Comparison of ENCODE assay signal across 33 cellular contexts in genomic region chr12:16323638-16324037, GRCh38. TPM values are rescaled to one million over a fixed set of nuclear protein-coding genes. Genes with fewer than 3 reads are reported as not detected.
"Had no signal": no experiment of that assay in that cellular context is flagged by ENCODE, and none has a peak within 500 bp of the region (broad histone marks: within the 10 kb centered on the region; RNA-seq: fewer than 3 reads in every experiment).

No MANE protein-coding gene starts in this region.

- H3K9me3 ChIP-seq: esophagus squamous epithelium, ovary, right lobe of liver, thoracic aorta had no signal

- H3K4me1 ChIP-seq: heart right ventricle, right lobe of liver had no signal

- H3K27ac Mint-ChIP-seq: activated CD4-positive, alpha-beta T cell treated with anti-CD3 and anti-CD28 coated beads for 36 hours; activated CD8-positive, alpha-beta memory T cell treated with anti-CD3 and anti-CD28 coated beads, Interleukin-2, amount 10 ng/mL, durations not matched to agents 7 days and 5 days; activated CD8-positive, alpha-beta T cell treated with anti-CD3 and anti-CD28 coated beads, Interleukin-2, amount 10 ng/mL, durations not matched to agents 7 days and 5 days; activated naive CD4-positive, alpha-beta T cell treated with anti-CD3 and anti-CD28 coated beads, Interleukin-2, amount 50 U/mL, for 72 hours; activated T-cell treated with anti-CD3 and anti-CD28 coated beads, Interleukin-2, amount 50 U/mL, for 72 hours; dendritic cell treated with granulocyte-macrophage colony-stimulating factor and Interleukin-4, amounts not matched to agents 40 ng/mL and 50 ng/mL, for 4 days; endodermal cell; naive B cell; nephron progenitor cell; progenitor cell of endocrine pancreas; stimulated activated effector memory CD8-positive, alpha-beta T cell treated with anti-CD3 and anti-CD28 coated beads, Interleukin-12 subunit alpha, Interleukin-12 subunit beta, amount 100 ng/mL, for 72 hours; stimulated activated naive CD8-positive, alpha-beta T cell treated with anti-CD3 and anti-CD28 coated beads, Interleukin-15, Interleukin-2, amounts not matched to agents 100 ng/mL and 50 ng/mL, for 24 hours had no signal

- H3K27me3 Mint-ChIP-seq: activated CD4-positive, alpha-beta T cell treated with anti-CD3 and anti-CD28 coated beads for 36 hours; activated CD8-positive, alpha-beta memory T cell treated with anti-CD3 and anti-CD28 coated beads, Interleukin-2, amount 10 ng/mL, durations not matched to agents 7 days and 5 days; central memory CD8-positive, alpha-beta T cell; dendritic cell treated with granulocyte-macrophage colony-stimulating factor and Interleukin-4, amounts not matched to agents 40 ng/mL and 50 ng/mL, for 4 days; naive B cell; progenitor cell of endocrine pancreas; stimulated activated naive CD8-positive, alpha-beta T cell treated with anti-CD3 and anti-CD28 coated beads, Interleukin-15, Interleukin-2, amounts not matched to agents 100 ng/mL and 50 ng/mL, for 24 hours had no signal

- H3K4me1 Mint-ChIP-seq: activated CD4-positive, alpha-beta T cell treated with anti-CD3 and anti-CD28 coated beads for 36 hours; activated CD8-positive, alpha-beta memory T cell treated with anti-CD3 and anti-CD28 coated beads, Interleukin-2, amount 10 ng/mL, durations not matched to agents 7 days and 5 days; central memory CD8-positive, alpha-beta T cell; naive B cell; nephron progenitor cell; stimulated activated effector memory CD8-positive, alpha-beta T cell treated with anti-CD3 and anti-CD28 coated beads, Interleukin-12 subunit alpha, Interleukin-12 subunit beta, amount 100 ng/mL, for 72 hours had no signal

- H3K4me3 ChIP-seq: esophagus squamous epithelium, heart right ventricle, ovary, right lobe of liver, skin epidermis, thoracic aorta had no signal

- H3K4me3 Mint-ChIP-seq: activated CD4-positive, alpha-beta T cell treated with anti-CD3 and anti-CD28 coated beads for 36 hours; activated CD8-positive, alpha-beta memory T cell treated with anti-CD3 and anti-CD28 coated beads, Interleukin-2, amount 10 ng/mL, durations not matched to agents 7 days and 5 days; activated CD8-positive, alpha-beta T cell treated with anti-CD3 and anti-CD28 coated beads, Interleukin-2, amount 10 ng/mL, durations not matched to agents 7 days and 5 days; activated T-cell treated with anti-CD3 and anti-CD28 coated beads, Interleukin-2, amount 50 U/mL, for 72 hours; central memory CD8-positive, alpha-beta T cell; dendritic cell treated with granulocyte-macrophage colony-stimulating factor and Interleukin-4, amounts not matched to agents 40 ng/mL and 50 ng/mL, for 4 days; endodermal cell; naive B cell; nephron progenitor cell; stimulated activated effector memory CD8-positive, alpha-beta T cell treated with anti-CD3 and anti-CD28 coated beads, Interleukin-12 subunit alpha, Interleukin-12 subunit beta, amount 100 ng/mL, for 72 hours; stimulated activated naive CD8-positive, alpha-beta T cell treated with anti-CD3 and anti-CD28 coated beads, Interleukin-15, Interleukin-2, amounts not matched to agents 100 ng/mL and 50 ng/mL, for 24 hours had no signal

- H3K27ac ChIP-seq: epithelial cell of prostate, esophagus squamous epithelium, heart right ventricle, neutrophil, ovary, right lobe of liver, skin epidermis, thoracic aorta had no signal

- DNase-seq: activated CD4-positive, alpha-beta T cell treated with anti-CD3 and anti-CD28 coated beads for 36 hours; activated CD4-positive, CD25-positive, alpha-beta regulatory T cell; activated CD8-positive, alpha-beta memory T cell treated with anti-CD3 and anti-CD28 coated beads, Interleukin-2, amount 10 ng/mL, durations not matched to agents 7 days and 5 days; activated CD8-positive, alpha-beta T cell treated with anti-CD3 and anti-CD28 coated beads, Interleukin-2, amount 10 ng/mL, durations not matched to agents 7 days and 5 days; activated naive CD4-positive, alpha-beta T cell; activated T-cell treated with anti-CD3 and anti-CD28 coated beads for 4 hours; activated T-cell treated with anti-CD3 and anti-CD28 coated beads, Interleukin-2, amount 50 U/mL, for 72 hours; endodermal cell; esophagus squamous epithelium; foreskin melanocyte; heart right ventricle; kidney glomerular epithelial cell; left ventricle myocardium superior; naive B cell; nephron progenitor cell; ovary; right lobe of liver; stimulated activated CD4-positive, alpha-beta T cell treated with anti-CD3 and anti-CD28 coated beads, Interleukin-4, amount 100 ng/mL, for 24 hours; trophoblast cell had no signal

- H3K36me3 Mint-ChIP-seq: activated CD8-positive, alpha-beta memory T cell treated with anti-CD3 and anti-CD28 coated beads, Interleukin-2, amount 10 ng/mL, durations not matched to agents 7 days and 5 days; activated naive CD4-positive, alpha-beta T cell treated with anti-CD3 and anti-CD28 coated beads, Interleukin-2, amount 50 U/mL, for 72 hours; naive B cell; stimulated activated effector memory CD8-positive, alpha-beta T cell treated with anti-CD3 and anti-CD28 coated beads, Interleukin-12 subunit alpha, Interleukin-12 subunit beta, amount 100 ng/mL, for 72 hours had no signal

- ATAC-seq: activated CD4-positive, alpha-beta T cell treated with anti-CD3 and anti-CD28 coated beads for 36 hours; activated CD8-positive, alpha-beta memory T cell treated with anti-CD3 and anti-CD28 coated beads, Interleukin-2, amount 10 ng/mL, durations not matched to agents 7 days and 5 days; activated CD8-positive, alpha-beta T cell treated with anti-CD3 and anti-CD28 coated beads, Interleukin-2, amount 10 ng/mL, durations not matched to agents 7 days and 5 days; activated naive CD4-positive, alpha-beta T cell treated with anti-CD3 and anti-CD28 coated beads, Interleukin-2, amount 50 U/mL, for 72 hours; activated T-cell treated with anti-CD3 and anti-CD28 coated beads, Interleukin-2, amount 50 U/mL, for 72 hours; heart right ventricle; left ventricle myocardium superior; right lobe of liver; stimulated activated effector memory CD8-positive, alpha-beta T cell treated with anti-CD3 and anti-CD28 coated beads, Interleukin-12 subunit alpha, Interleukin-12 subunit beta, amount 100 ng/mL, for 72 hours had no signal

- H3K36me3 ChIP-seq: esophagus squamous epithelium, heart right ventricle, neutrophil, ovary, right lobe of liver, thoracic aorta had no signal

RNA-seq across cellular contexts. Expression of gene MGST1, which starts 23.8 kb away (rescaled TPM):
- total RNA-seq: activated CD4-positive, alpha-beta T cell treated with anti-CD3 and anti-CD28 coated beads for 36 hours; activated CD8-positive, alpha-beta memory T cell treated with anti-CD3 and anti-CD28 coated beads, Interleukin-2, amount 10 ng/mL, durations not matched to agents 7 days and 5 days; activated CD8-positive, alpha-beta T cell treated with anti-CD3 and anti-CD28 coated beads, Interleukin-2, amount 10 ng/mL, durations not matched to agents 7 days and 5 days; activated naive CD4-positive, alpha-beta T cell treated with anti-CD3 and anti-CD28 coated beads, Interleukin-2, amount 50 U/mL, for 72 hours; activated T-cell treated with anti-CD3 and anti-CD28 coated beads, Interleukin-2, amount 50 U/mL, for 72 hours had no signal

RNA-seq across cellular contexts. Expression of gene SLC15A5, which starts 46.2 kb away (rescaled TPM):
- total RNA-seq: activated CD4-positive, alpha-beta T cell treated with anti-CD3 and anti-CD28 coated beads for 36 hours; activated CD8-positive, alpha-beta memory T cell treated with anti-CD3 and anti-CD28 coated beads, Interleukin-2, amount 10 ng/mL, durations not matched to agents 7 days and 5 days; activated CD8-positive, alpha-beta T cell treated with anti-CD3 and anti-CD28 coated beads, Interleukin-2, amount 10 ng/mL, durations not matched to agents 7 days and 5 days; activated naive CD4-positive, alpha-beta T cell treated with anti-CD3 and anti-CD28 coated beads, Interleukin-2, amount 50 U/mL, for 72 hours; activated T-cell treated with anti-CD3 and anti-CD28 coated beads, Interleukin-2, amount 50 U/mL, for 72 hours; bronchial epithelial cell; endodermal cell; esophagus squamous epithelium; glomerular endothelial cell; heart right ventricle; left ventricle myocardium superior; lung microvascular endothelial cell; ovary; progenitor cell of endocrine pancreas; renal cortical epithelial cell; right lobe of liver; thoracic aorta had no signal
